In the genomic region with DNA sequence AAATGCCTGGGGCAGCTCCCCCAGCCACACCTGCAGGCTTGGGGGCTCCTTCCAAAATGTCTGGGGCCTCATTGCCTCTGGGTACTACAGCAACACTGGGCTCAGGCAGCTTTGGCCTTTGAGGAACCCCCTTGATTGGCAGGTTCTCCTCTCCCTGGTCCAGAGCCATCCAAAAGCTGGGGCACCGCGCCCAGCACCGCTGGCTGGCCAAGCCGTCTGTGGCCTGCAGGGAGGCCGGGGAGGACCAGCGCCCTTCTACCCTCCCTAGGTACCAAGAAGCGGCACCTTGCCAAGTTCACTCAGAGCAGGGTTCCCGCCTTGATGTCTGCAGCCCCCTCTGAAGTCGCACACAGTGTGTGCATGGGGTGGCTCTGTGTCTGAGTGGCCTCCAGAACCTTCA, we compare ENCODE assay signal across 19 cellular contexts. TPM values are rescaled to one million over a fixed set of nuclear protein-coding genes. Genes with fewer than 3 reads are reported as not detected.
A peak's percentile ranks its signal among the peaks of the same experiment; 100 is the strongest.
DNase-seq lines count a peak whose midpoint lies in the region; ATAC-seq and TF ChIP-seq lines count a peak whose summit lies in the region.
"Had no signal": no experiment of that assay in that cellular context is flagged by ENCODE, and none has a peak within 500 bp of the region (broad histone marks: within the 10 kb centered on the region; RNA-seq: fewer than 3 reads in every experiment).

No MANE protein-coding gene starts in this region.

- TF ChIP-seq CTCF in heart left ventricle (IDR thresholded peaks at IDR 0.05) (no peak), right atrium auricular region (IDR thresholded peaks at IDR 0.05) (no peak), heart right ventricle (IDR thresholded peaks at IDR 0.05) (no peak), retinal pigment epithelial cell (conservative IDR thresholded peaks at IDR 0.05; ENCODE audit: low read depth, low read length) (no peak)

- no peak for TF ChIP-seq POLR2A in heart left ventricle (IDR thresholded peaks at IDR 0.05)

- H3K36me3 Mint-ChIP-seq in activated CD8-positive, alpha-beta T cell treated with anti-CD3 and anti-CD28 coated beads, Interleukin-2, amount 10 ng/mL, durations not matched to agents 7 days and 5 days (ENCODE audit: low read depth), result peaks cover 4% of the 10 kb centered on the region

- ATAC-seq in heart left ventricle, result peak; percentile 17 to 36 (median 26)
- peak in 5 of 8 donors; percentile 22 to 30 (median 27) for ATAC-seq in heart right ventricle
- no peak for ATAC-seq in GM21723 (IDR thresholded peaks at IDR 0.05; ENCODE audit: unreplicated experiment)
- ATAC-seq in activated CD8-positive, alpha-beta T cell treated with anti-CD3 and anti-CD28 coated beads, Interleukin-2, amount 10 ng/mL, durations not matched to agents 7 days and 5 days, result no peak
- ATAC-seq: GM12878 had no signal

- H3K27ac ChIP-seq in heart left ventricle (peak overlapping the region in 5 of 12 donors; percentile 6 to 67 (median 18)), right atrium auricular region (peak overlapping the region in 1 of 2 donors; percentile 62), heart right ventricle (peak overlapping the region in 5 of 10 donors; percentile 2 to 49 (median 28))
- H3K27ac ChIP-seq: HL-60 had no signal

- H3K27me3 Mint-ChIP-seq in activated CD8-positive, alpha-beta T cell treated with anti-CD3 and anti-CD28 coated beads, Interleukin-2, amount 10 ng/mL, durations not matched to agents 7 days and 5 days (ENCODE audit: low read depth), result no peaks in the 10 kb centered on the region
- H3K27me3 Mint-ChIP-seq: CD4-positive, CD25-positive, alpha-beta regulatory T cell; CD8-positive, alpha-beta memory T cell had no signal

- H3K4me1 ChIP-seq in heart left ventricle (peaks cover 6 to 79% (median 56%) of the 10 kb centered on the region in 12 donors), right atrium auricular region (peaks cover 2 to 83% of the 10 kb centered on the region in 2 donors), heart right ventricle (peaks cover 38 to 85% (median 70%) of the 10 kb centered on the region in 9 donors)
- H3K4me1 ChIP-seq: HAP-1 had no signal

- POLR2A ChIA-PET in activated CD8-positive, alpha-beta T cell treated with anti-CD3 and anti-CD28 coated beads, Interleukin-2, amount 10 ng/mL, durations not matched to agents 7 days and 5 days (lab: Charles Lee), result interaction anchor here (0.6 kb wide), 1 partner anchor 240 kb away, joined by 3 read pairs; no protein-coding TSS in a partner anchor

- H3K27ac Mint-ChIP-seq in activated CD8-positive, alpha-beta T cell treated with anti-CD3 and anti-CD28 coated beads, Interleukin-2, amount 10 ng/mL, durations not matched to agents 7 days and 5 days, result no peak overlapping the region

- no peaks in the 10 kb centered on the region for H3K4me1 Mint-ChIP-seq in activated CD8-positive, alpha-beta T cell treated with anti-CD3 and anti-CD28 coated beads, Interleukin-2, amount 10 ng/mL, durations not matched to agents 7 days and 5 days (ENCODE audit: low read depth)

- WGBS in heart left ventricle, 4 donors, result 23 to 59% (median 51%) methylated on average over 7 to 9 of the region's 9 CpGs
- 65 to 66% methylated on average over 9 of the region's 9 CpGs for WGBS in heart right ventricle, 2 donors

- DNase-seq in heart left ventricle (peak in 2 of 5 donors; percentile 67 to 70), right atrium auricular region (ENCODE audit: low spot score) (no peak), heart right ventricle (peak in 1 of 2 donors; percentile 62), retinal pigment epithelial cell (ENCODE audit: low read depth) (no peak), A172 (ENCODE audit: low spot score) (no peak)
- DNase-seq in activated CD8-positive, alpha-beta T cell treated with anti-CD3 and anti-CD28 coated beads, Interleukin-2, amount 10 ng/mL, durations not matched to agents 7 days and 5 days, result no peak
- DNase-seq: ACHN; BE2C; CD4-positive, CD25-positive, alpha-beta regulatory T cell; CD8-positive, alpha-beta memory T cell; COR-L47; DMS 273 treated with DMSO at 0.1 percent for 48 hours; DMS53; DND-41; EL had no signal

- CTCF ChIA-PET in activated CD8-positive, alpha-beta T cell treated with anti-CD3 and anti-CD28 coated beads, Interleukin-2, amount 10 ng/mL, durations not matched to agents 7 days and 5 days (lab: Charles Lee), result no interaction called here

- no peak overlapping the region for H3K4me3 Mint-ChIP-seq in activated CD8-positive, alpha-beta T cell treated with anti-CD3 and anti-CD28 coated beads, Interleukin-2, amount 10 ng/mL, durations not matched to agents 7 days and 5 days
- H3K4me3 Mint-ChIP-seq: CD4-positive, CD25-positive, alpha-beta regulatory T cell; CD8-positive, alpha-beta memory T cell had no signal

- intact Hi-C loops in heart left ventricle (cut with DNase I) (no loop called here), heart right ventricle (cut with DNase I) (no loop called here)

- H3K27me3 ChIP-seq in heart left ventricle (no peaks in the 10 kb centered on the region), right atrium auricular region (no peaks in the 10 kb centered on the region), heart right ventricle (no peaks in the 10 kb centered on the region)
- H3K27me3 ChIP-seq: BE2C had no signal

- H3K9me3 Mint-ChIP-seq in activated CD8-positive, alpha-beta T cell treated with anti-CD3 and anti-CD28 coated beads, Interleukin-2, amount 10 ng/mL, durations not matched to agents 7 days and 5 days (ENCODE audit: insufficient read depth), result no peaks in the 10 kb centered on the region
- H3K9me3 Mint-ChIP-seq: CD4-positive, CD25-positive, alpha-beta regulatory T cell; CD8-positive, alpha-beta memory T cell had no signal

- H3K4me3 ChIP-seq in heart left ventricle (no peak overlapping the region), right atrium auricular region (no peak overlapping the region), heart right ventricle (no peak overlapping the region), retinal pigment epithelial cell (ENCODE audit: low read length) (peak overlapping the region; percentile 16)
- H3K4me3 ChIP-seq: GM12878, HAP-1 had no signal

- H3K9me3 ChIP-seq in heart left ventricle, result no peaks in the 10 kb centered on the region
- H3K9me3 ChIP-seq in right atrium auricular region, result no peaks in the 10 kb centered on the region
- no peaks in the 10 kb centered on the region for H3K9me3 ChIP-seq in heart right ventricle
- H3K9me3 ChIP-seq: BE2C, HAP-1 had no signal

- peaks cover 0 to 35% (median 12%) of the 10 kb centered on the region in 9 donors for H3K36me3 ChIP-seq in heart left ventricle
- no peaks in the 10 kb centered on the region for H3K36me3 ChIP-seq in right atrium auricular region
- H3K36me3 ChIP-seq in heart right ventricle, result peaks cover 0 to 38% (median 6%) of the 10 kb centered on the region in 9 donors
- H3K36me3 ChIP-seq: BE2C, HAP-1 had no signal

RNA-seq across cellular contexts. Expression of a gene that starts 30.1 kb away (rescaled TPM):
- 10 to 100 TPM; 12.5 to 20.4 (median 16.5) TPM for total RNA-seq in heart left ventricle
- 10 to 100 TPM; 16.0 to 19.8 TPM for polyA plus RNA-seq in heart left ventricle
- 10 to 100 TPM; 14.8 to 15.4 TPM for total RNA-seq in right atrium auricular region
- 10 to 100 TPM; 15.0 to 19.8 (median 18.5) TPM for total RNA-seq in heart right ventricle
- 10 to 100 TPM; 12.5 to 14.8 TPM for polyA plus RNA-seq in heart right ventricle
- total RNA-seq in A172 (2014; rRNA removed; shearing (Covaris generic)), result 17.4 and 23.5 TPM in 2 replicates
- total RNA-seq in activated CD8-positive, alpha-beta T cell treated with anti-CD3 and anti-CD28 coated beads, Interleukin-2, amount 10 ng/mL, durations not matched to agents 7 days and 5 days, result 10 to 100 TPM; 10.0 to 10.4 TPM

RNA-seq across cellular contexts. Expression of a gene that starts 47.5 kb away (rescaled TPM):
- total RNA-seq in heart left ventricle, result 10 to 100 TPM in 8 of 9 donors, 1 to 10 TPM in 1; 8.9 to 20.3 (median 15.8) TPM
- 10 to 100 TPM in 1 of 2 donors, 1 to 10 TPM in 1; 8.6 to 14.1 TPM for polyA plus RNA-seq in heart left ventricle
- 10 to 100 TPM; 15.6 to 17.5 TPM for total RNA-seq in right atrium auricular region
- total RNA-seq in heart right ventricle, result 10 to 100 TPM; 11.6 to 24.4 (median 15.9) TPM
- polyA plus RNA-seq in heart right ventricle, result 10 to 100 TPM in 1 of 2 donors, 1 to 10 TPM in 1; 9.9 to 20.8 TPM
- 4.6 and 7.2 TPM in 2 replicates for total RNA-seq in A172 (2014; rRNA removed; shearing (Covaris generic))
- total RNA-seq in activated CD8-positive, alpha-beta T cell treated with anti-CD3 and anti-CD28 coated beads, Interleukin-2, amount 10 ng/mL, durations not matched to agents 7 days and 5 days, result under 1 TPM; 0.68 to 0.97 TPM

Comparison
In these comparisons a context has a peak if more than half of its experiments do, and no peak if none do; other contexts are left out.
1. ATAC-seq: peak in heart left ventricle (4 of 4) and heart right ventricle (5 of 8); none in GM21723 (single experiment) and activated CD8-positive, alpha-beta T cell treated with anti-CD3 and anti-CD28 coated beads, Interleukin-2, amount 10 ng/mL, durations not matched to agents 7 days and 5 days (single experiment).